16 cellular contexts compared by ENCODE assay signal in genomic region chr14:37056473-37056872, GRCh38.
DNase-seq lines count a peak whose midpoint lies in the region; ATAC-seq, FAIRE-seq and TF ChIP-seq lines count a peak whose summit lies in the region.
"Had no signal": no experiment of that assay in that cellular context is flagged by ENCODE, and none has a peak within 500 bp of the region (broad histone marks: within the 10 kb centered on the region; RNA-seq: fewer than 3 reads in every experiment).

No MANE protein-coding gene starts in this region.

- no peak for TF ChIP-seq POLR2A in A549 (IDR thresholded peaks at IDR 0.05; ENCODE audit: low read length)

- in situ Hi-C loops in astrocyte of the cerebellum (cut with HindIII; ENCODE audit: low sequenced_read_pairs), result no loop called here

- TF ChIP-seq EP300 in A549 (IDR thresholded peaks at IDR 0.05), result no peak

- no peak overlapping the region for H3K27ac Mint-ChIP-seq in activated CD4-positive, alpha-beta memory T cell treated with anti-CD3 and anti-CD28 coated beads for 36 hours
- H3K27ac Mint-ChIP-seq: activated CD4-positive, alpha-beta memory T cell treated with anti-CD3 and anti-CD28 coated beads, Interleukin-2, amount 10 ng/mL, durations not matched to agents 7 days and 5 days; immature natural killer cell; stimulated activated naive CD8-positive, alpha-beta T cell treated with anti-CD3 and anti-CD28 coated beads, Interleukin-15, Interleukin-2, amounts not matched to agents 100 ng/mL and 50 ng/mL, for 24 hours had no signal

- TF ChIP-seq CTCF in A549 (IDR thresholded peaks at IDR 0.05), result no peak
- TF ChIP-seq CTCF in HEK293 (tag by site-specific recombination; IDR thresholded peaks at IDR 0.05), result no peak
- TF ChIP-seq CTCF in astrocyte of the cerebellum (IDR thresholded peaks at IDR 0.05; ENCODE audit: low read depth, low read length, missing control alignments), result no peak

- H3K4me1 Mint-ChIP-seq in activated CD4-positive, alpha-beta memory T cell treated with anti-CD3 and anti-CD28 coated beads for 36 hours (ENCODE audit: low read depth), result no peaks in the 10 kb centered on the region
- H3K4me1 Mint-ChIP-seq: activated CD4-positive, alpha-beta memory T cell treated with anti-CD3 and anti-CD28 coated beads, Interleukin-2, amount 10 ng/mL, durations not matched to agents 7 days and 5 days; immature natural killer cell had no signal

- H3K27ac ChIP-seq in A549 (no peak overlapping the region), HEK293 (ENCODE audit: extremely low read depth, low read depth, low read length) (no peak overlapping the region)
- H3K27ac ChIP-seq: adrenal gland had no signal

- intact Hi-C loops in activated CD4-positive, alpha-beta memory T cell treated with anti-CD3 and anti-CD28 coated beads for 36 hours (cut with micrococcal nuclease), result no loop called here

- H3K9me3 ChIP-seq in A549 (no peaks in the 10 kb centered on the region), HEK293 (ENCODE audit: control insufficient read depth, insufficient read depth, low read depth, low read length) (no peaks in the 10 kb centered on the region)
- H3K9me3 ChIP-seq: adrenal gland had no signal

- no peaks in the 10 kb centered on the region for H3K36me3 ChIP-seq in HEK293 (ENCODE audit: control insufficient read depth in 2 of 2, insufficient read depth in 1 of 2, low read length in 2 of 2)
- H3K36me3 ChIP-seq: adrenal gland had no signal

- H3K4me3 ChIP-seq in A549 (no peak overlapping the region), HEK293 (ENCODE audit: low read depth, low read length) (no peak overlapping the region), astrocyte of the cerebellum (ENCODE audit: low read depth, low read length) (no peak overlapping the region)
- H3K4me3 ChIP-seq: adrenal gland had no signal

- no peaks in the 10 kb centered on the region for H3K36me3 Mint-ChIP-seq in activated CD4-positive, alpha-beta memory T cell treated with anti-CD3 and anti-CD28 coated beads for 36 hours
- H3K36me3 Mint-ChIP-seq: immature natural killer cell had no signal

- POLR2A ChIA-PET in A549 (lab: Yijun Ruan, JAX) (no interaction called here), HEK293 (lab: Yijun Ruan, JAX) (interaction anchor here (0.7 kb wide), 1 partner anchor 69 kb away, joined by 3 read pairs; no protein-coding TSS in a partner anchor)
- POLR2A ChIA-PET in activated CD4-positive, alpha-beta memory T cell treated with anti-CD3 and anti-CD28 coated beads for 36 hours (lab: Charles Lee), result no interaction called here

- no peak for FAIRE-seq in A549 (lab: Jason Lieb, UNC)
- FAIRE-seq: small intestine had no signal

- no peak overlapping the region for H3K4me2 ChIP-seq in A549

- H3K27me3 Mint-ChIP-seq in activated CD4-positive, alpha-beta memory T cell treated with anti-CD3 and anti-CD28 coated beads for 36 hours, result no peaks in the 10 kb centered on the region
- H3K27me3 Mint-ChIP-seq: activated CD4-positive, alpha-beta memory T cell treated with anti-CD3 and anti-CD28 coated beads, Interleukin-2, amount 10 ng/mL, durations not matched to agents 7 days and 5 days; stimulated activated naive CD8-positive, alpha-beta T cell treated with anti-CD3 and anti-CD28 coated beads, Interleukin-15, Interleukin-2, amounts not matched to agents 100 ng/mL and 50 ng/mL, for 24 hours had no signal

- H3K4me1 ChIP-seq in A549 (no peaks in the 10 kb centered on the region), HEK293 (ENCODE audit: control insufficient read depth, insufficient read depth, low read length) (peaks cover 8% of the 10 kb centered on the region)
- H3K4me1 ChIP-seq: adrenal gland had no signal

- peak; percentile 71 to 91 for ATAC-seq in A549

- WGBS in A549 (ENCODE audit: missing lambda C conversion rate), result 40% methylated on average over 3 of the region's 3 CpGs

- no peak overlapping the region for H3K4me3 Mint-ChIP-seq in activated CD4-positive, alpha-beta memory T cell treated with anti-CD3 and anti-CD28 coated beads for 36 hours
- H3K4me3 Mint-ChIP-seq: activated CD4-positive, alpha-beta memory T cell treated with anti-CD3 and anti-CD28 coated beads, Interleukin-2, amount 10 ng/mL, durations not matched to agents 7 days and 5 days; immature natural killer cell; stimulated activated naive CD8-positive, alpha-beta T cell treated with anti-CD3 and anti-CD28 coated beads, Interleukin-15, Interleukin-2, amounts not matched to agents 100 ng/mL and 50 ng/mL, for 24 hours had no signal

- CTCF ChIA-PET in A549 (lab: Yijun Ruan, JAX) (interaction anchor here (0.9 kb wide), 1 partner anchor 400 kb away, joined by 3 read pairs; no protein-coding TSS in a partner anchor), HEK293 (lab: Yijun Ruan, JAX) (no interaction called here)
- CTCF ChIA-PET in activated CD4-positive, alpha-beta memory T cell treated with anti-CD3 and anti-CD28 coated beads for 36 hours (lab: Charles Lee), result no interaction called here

- DNase-seq in A549 (ENCODE audit: low read depth in 1 of 2, low spot score in 1 of 2), result peak; percentile 18 to 45
- DNase-seq in astrocyte of the cerebellum (ENCODE audit: low read depth), result peak; percentile 95
- peak; percentile 9 for DNase-seq in iPS DF 19.7 (ENCODE audit: low read depth, low spot score)
- no peak for DNase-seq in D341Med (ENCODE audit: low spot score)
- no peak for DNase-seq in stimulated activated naive CD4-positive, alpha-beta T cell treated with Interleukin-2 at 50 U/mL for 16 hours (lab: John Stamatoyannopoulos, UW)
- no peak for DNase-seq in activated CD4-positive, alpha-beta memory T cell treated with anti-CD3 and anti-CD28 coated beads for 36 hours
- no peak for DNase-seq in stimulated activated CD4-positive, alpha-beta T cell treated with anti-CD3 and anti-CD28 coated beads, Interleukin-4, amount 100 ng/mL, for 24 hours
- DNase-seq: activated CD4-positive, alpha-beta memory T cell treated with anti-CD3 and anti-CD28 coated beads, Interleukin-2, amount 10 ng/mL, durations not matched to agents 7 days and 5 days; adrenal gland; dermis blood vessel endothelial cell; immature natural killer cell; MV-4-11; nucleus accumbens; small intestine had no signal

- H3K9me3 Mint-ChIP-seq in activated CD4-positive, alpha-beta memory T cell treated with anti-CD3 and anti-CD28 coated beads for 36 hours, result peaks cover 10% of the 10 kb centered on the region

- no peak for TF ChIP-seq RAD21 in A549 (conservative IDR thresholded peaks at IDR 0.05 in 1 of 2, IDR thresholded peaks at IDR 0.05 in 1 of 2)

TF ChIP-seq in A549, 52 proteins besides CTCF, POLR2A, EP300 and RAD21 (continues in another document):
- TF ChIP-seq SREBF2 (IDR thresholded peaks at IDR 0.05), result no peak
- no peak for TF ChIP-seq HOXB5 (CRISPR knock-in tag; IDR thresholded peaks at IDR 0.05)
- no peak for TF ChIP-seq POLR2AphosphoS2 (conservative IDR thresholded peaks at IDR 0.05; ENCODE audit: low read length)
- TF ChIP-seq RFX5 (IDR thresholded peaks at IDR 0.05), result no peak
- no peak for TF ChIP-seq ATOH8 (CRISPR knock-in tag; IDR thresholded peaks at IDR 0.05; ENCODE audit: low read depth)
- no peak for TF ChIP-seq BHLHE40 (IDR thresholded peaks at IDR 0.05; ENCODE audit: low read depth, low read length)
- no peak for TF ChIP-seq MAX (IDR thresholded peaks at IDR 0.05)
- no peak for TF ChIP-seq HDAC2 (IDR thresholded peaks at IDR 0.05)
- TF ChIP-seq ZC3H11A (IDR thresholded peaks at IDR 0.05), result no peak
- TF ChIP-seq KDM5A (IDR thresholded peaks at IDR 0.05), result no peak
- TF ChIP-seq HOXB13 (CRISPR knock-in tag; IDR thresholded peaks at IDR 0.05; ENCODE audit: low read depth), result no peak
- no peak for TF ChIP-seq CHD2 (IDR thresholded peaks at IDR 0.05; ENCODE audit: low read length, partially characterized antibody)

TF ChIP-seq in HEK293, 187 proteins besides CTCF, POLR2A, EP300 and RAD21:
- TF ChIP-seq ZNF600 (tag by site-specific recombination; IDR thresholded peaks at IDR 0.05) (peak; percentile 79), ZSCAN23 (tag by site-specific recombination; IDR thresholded peaks at IDR 0.05) (no peak), YY2 (tag by site-specific recombination; IDR thresholded peaks at IDR 0.05) (no peak), ZIC2 (tag by site-specific recombination; IDR thresholded peaks at IDR 0.05) (peak; percentile 67), OSR2 (tag by site-specific recombination; IDR thresholded peaks at IDR 0.05) (no peak), KLF16 (tag by site-specific recombination; IDR thresholded peaks at IDR 0.05) (no peak), TRIM28 (IDR thresholded peaks at IDR 0.05; ENCODE audit: borderline replicate concordance, low read length) (0 out of 2 replicates have a peak, but pooled peaks have one; percentile 22)
TF ChIP-seq in HEK293: peak in this region for 3.

Comparison
In these comparisons a context has a peak if more than half of its experiments do, and no peak if none do; other contexts are left out.
1. DNase-seq: peak in A549 (2 of 2), astrocyte of the cerebellum (single experiment) and iPS DF 19.7 (single experiment); none in D341Med (single experiment), stimulated activated naive CD4-positive, alpha-beta T cell treated with Interleukin-2 at 50 U/mL for 16 hours (single experiment), activated CD4-positive, alpha-beta memory T cell treated with anti-CD3 and anti-CD28 coated beads for 36 hours (single experiment) and stimulated activated CD4-positive, alpha-beta T cell treated with anti-CD3 and anti-CD28 coated beads, Interleukin-4, amount 100 ng/mL, for 24 hours (single experiment).